8 cellular contexts compared by ENCODE assay signal in genomic region chr2:27628767-27629709, GRCh38. TPM values are rescaled to one million over a fixed set of nuclear protein-coding genes. Genes with fewer than 3 reads are reported as not detected.
DNase-seq lines count a peak whose midpoint lies in the region; ATAC-seq and TF ChIP-seq lines count a peak whose summit lies in the region.

A gene with protein sequence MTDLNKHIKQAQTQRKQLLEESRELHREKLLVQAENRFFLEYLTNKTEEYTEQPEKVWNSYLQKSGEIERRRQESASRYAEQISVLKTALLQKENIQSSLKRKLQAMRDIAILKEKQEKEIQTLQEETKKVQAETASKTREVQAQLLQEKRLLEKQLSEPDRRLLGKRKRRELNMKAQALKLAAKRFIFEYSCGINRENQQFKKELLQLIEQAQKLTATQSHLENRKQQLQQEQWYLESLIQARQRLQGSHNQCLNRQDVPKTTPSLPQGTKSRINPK (minus strand): TSS chr2:27629012. CDS start chr2:27627799, 1,213 bp downstream.
Gene GPN1, plus strand, starts transcription at chr2:27629050. Its CDS starts 9 bp downstream, at chr2:27629059.

- peak within 1 kb of the TSS; percentile 73 for H3K27ac ChIP-seq in upper lobe of right lung

- peak; percentile 84 for DNase-seq in NCI-H1105 (lab: John Stamatoyannopoulos, UW)
- peak; percentile 96 for DNase-seq in SKM-1 treated with dmso at 0.1 percent for 144 hours (lab: John Stamatoyannopoulos, UW; ENCODE audit: unreplicated experiment)
- peak; percentile 96 for DNase-seq in activated naive CD8-positive, alpha-beta T cell treated with anti-CD3 and anti-CD28 coated beads, Interleukin-2, amount 50 U/mL, for 24 hours
- DNase-seq in left cardiac atrium: peak; percentile 92
- peak; percentile 98 for DNase-seq in posterior vena cava (ENCODE audit: low spot score)
- DNase-seq in upper lobe of right lung: peak; percentile 92

- intact Hi-C loops in left cardiac atrium (cut with DNase I) (no loop called here), posterior vena cava (cut with DNase I) (no loop called here), upper lobe of right lung (cut with DNase I) (no loop called here)

- H3K27me3 ChIP-seq in upper lobe of right lung: no peaks in the 10 kb centered on the region

- no peaks in the 10 kb centered on the region for H3K27me3 Mint-ChIP-seq in activated naive CD8-positive, alpha-beta T cell treated with anti-CD3 and anti-CD28 coated beads, Interleukin-2, amount 50 U/mL, for 24 hours

- peak; percentile 97 for ATAC-seq in HG02642 (IDR thresholded peaks at IDR 0.05; ENCODE audit: poor library complexity, unreplicated experiment)
- peak; percentile 99 for ATAC-seq in activated naive CD8-positive, alpha-beta T cell treated with anti-CD3 and anti-CD28 coated beads, Interleukin-2, amount 50 U/mL, for 24 hours
- peak; percentile 99 for ATAC-seq in left cardiac atrium
- ATAC-seq in upper lobe of right lung: peak; percentile 99

- no peaks in the 10 kb centered on the region for H3K9me3 ChIP-seq in upper lobe of right lung

- H3K4me3 Mint-ChIP-seq in activated naive CD8-positive, alpha-beta T cell treated with anti-CD3 and anti-CD28 coated beads, Interleukin-2, amount 50 U/mL, for 24 hours: no peak within 1 kb of the TSS

- H3K9me3 Mint-ChIP-seq in activated naive CD8-positive, alpha-beta T cell treated with anti-CD3 and anti-CD28 coated beads, Interleukin-2, amount 50 U/mL, for 24 hours: no peaks in the 10 kb centered on the region

- H3K4me1 ChIP-seq in upper lobe of right lung: peaks cover 12% of the 10 kb centered on the region

- H3K4me1 Mint-ChIP-seq in activated naive CD8-positive, alpha-beta T cell treated with anti-CD3 and anti-CD28 coated beads, Interleukin-2, amount 50 U/mL, for 24 hours: peaks cover 2% of the 10 kb centered on the region

- H3K4me3 ChIP-seq in upper lobe of right lung: peak within 1 kb of the TSS; percentile 86

- H3K36me3 ChIP-seq in upper lobe of right lung: peaks cover 38% of the 10 kb centered on the region

- TF ChIP-seq CTCF in GM12873 (IDR thresholded peaks at IDR 0.05; ENCODE audit: insufficient read depth, low read depth, low read length, missing control alignments) (peak; percentile 5), upper lobe of right lung (IDR thresholded peaks at IDR 0.05) (no peak)

- no peak within 1 kb of the TSS for H3K27ac Mint-ChIP-seq in activated naive CD8-positive, alpha-beta T cell treated with anti-CD3 and anti-CD28 coated beads, Interleukin-2, amount 50 U/mL, for 24 hours

- H3K36me3 Mint-ChIP-seq in activated naive CD8-positive, alpha-beta T cell treated with anti-CD3 and anti-CD28 coated beads, Interleukin-2, amount 50 U/mL, for 24 hours (ENCODE audit: low read depth): peaks cover 35% of the 10 kb centered on the region

RNA-seq across cellular contexts. Expression of the first gene that starts in this region (rescaled TPM):
- total RNA-seq in left cardiac atrium (1 to 10 TPM; 3.6 to 5.4 TPM), posterior vena cava (1 to 10 TPM; 3.3 to 4.3 TPM), upper lobe of right lung (4.2 TPM)

RNA-seq across cellular contexts. Expression of gene GPN1, which starts in this region (rescaled TPM):
- total RNA-seq in left cardiac atrium: 10 to 100 TPM; 19.7 to 20.6 TPM
- 10 to 100 TPM; 17.9 to 18.3 TPM for total RNA-seq in posterior vena cava
- total RNA-seq in upper lobe of right lung: 23.4 TPM

Comparison
In these comparisons a context has a peak if more than half of its experiments do, and no peak if none do; other contexts are left out.
1. Peak in every context shown above with its lines: DNase-seq, ATAC-seq, H3K4me3 ChIP-seq and H3K27ac ChIP-seq.